Comparison of ENCODE assay signal across 1 cellular context in the genomic region with DNA sequence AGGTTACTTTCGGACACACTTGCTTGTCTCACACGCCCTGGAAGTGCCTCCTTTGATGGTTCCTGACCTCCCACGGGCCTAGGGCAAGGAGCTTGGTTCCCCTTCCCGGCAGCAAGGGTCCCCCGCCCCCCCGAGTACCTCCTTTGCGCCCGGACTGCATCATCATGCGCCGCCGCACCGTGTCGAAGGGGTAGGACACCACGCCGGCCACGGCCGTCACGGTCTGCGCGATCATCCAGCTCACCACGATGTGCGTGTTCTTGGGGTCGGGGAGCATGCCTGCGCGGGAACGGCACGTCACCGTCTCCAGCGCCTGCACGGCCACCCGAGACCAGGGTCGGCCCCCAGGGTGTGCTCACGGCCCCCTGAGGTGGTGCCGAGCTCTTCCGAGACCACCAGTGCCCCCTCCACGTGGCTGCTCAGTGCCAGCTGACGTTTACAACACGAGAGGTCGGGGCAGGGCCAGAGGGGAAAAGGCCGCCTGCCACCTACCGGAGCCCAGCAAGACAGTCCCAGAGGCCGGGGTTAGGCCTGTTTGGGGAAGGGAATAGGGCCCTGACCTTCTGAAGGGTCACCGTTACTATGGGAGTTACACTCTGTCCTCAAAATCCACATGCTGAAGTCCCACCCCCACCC.
A peak's percentile ranks its signal among the peaks of the same experiment; 100 is the strongest.
TF ChIP-seq lines count a peak whose summit lies in the region.

No MANE protein-coding gene starts in this region.

TF ChIP-seq in GM23338, 12 proteins besides CTCF, POLR2A, EP300 and RAD21:
- TF ChIP-seq JUNB (IDR thresholded peaks at IDR 0.05; ENCODE audit: unreplicated experiment), result no peak
- TF ChIP-seq POLR2AphosphoS5 (IDR thresholded peaks at IDR 0.05; ENCODE audit: low read depth), result 0 out of 2 replicates have a peak, but pooled peaks have one; percentile 35
- no peak for TF ChIP-seq ZNF331 (CRISPR knock-in tag; IDR thresholded peaks at IDR 0.05; ENCODE audit: low read depth)
- TF ChIP-seq, protein P1, sequence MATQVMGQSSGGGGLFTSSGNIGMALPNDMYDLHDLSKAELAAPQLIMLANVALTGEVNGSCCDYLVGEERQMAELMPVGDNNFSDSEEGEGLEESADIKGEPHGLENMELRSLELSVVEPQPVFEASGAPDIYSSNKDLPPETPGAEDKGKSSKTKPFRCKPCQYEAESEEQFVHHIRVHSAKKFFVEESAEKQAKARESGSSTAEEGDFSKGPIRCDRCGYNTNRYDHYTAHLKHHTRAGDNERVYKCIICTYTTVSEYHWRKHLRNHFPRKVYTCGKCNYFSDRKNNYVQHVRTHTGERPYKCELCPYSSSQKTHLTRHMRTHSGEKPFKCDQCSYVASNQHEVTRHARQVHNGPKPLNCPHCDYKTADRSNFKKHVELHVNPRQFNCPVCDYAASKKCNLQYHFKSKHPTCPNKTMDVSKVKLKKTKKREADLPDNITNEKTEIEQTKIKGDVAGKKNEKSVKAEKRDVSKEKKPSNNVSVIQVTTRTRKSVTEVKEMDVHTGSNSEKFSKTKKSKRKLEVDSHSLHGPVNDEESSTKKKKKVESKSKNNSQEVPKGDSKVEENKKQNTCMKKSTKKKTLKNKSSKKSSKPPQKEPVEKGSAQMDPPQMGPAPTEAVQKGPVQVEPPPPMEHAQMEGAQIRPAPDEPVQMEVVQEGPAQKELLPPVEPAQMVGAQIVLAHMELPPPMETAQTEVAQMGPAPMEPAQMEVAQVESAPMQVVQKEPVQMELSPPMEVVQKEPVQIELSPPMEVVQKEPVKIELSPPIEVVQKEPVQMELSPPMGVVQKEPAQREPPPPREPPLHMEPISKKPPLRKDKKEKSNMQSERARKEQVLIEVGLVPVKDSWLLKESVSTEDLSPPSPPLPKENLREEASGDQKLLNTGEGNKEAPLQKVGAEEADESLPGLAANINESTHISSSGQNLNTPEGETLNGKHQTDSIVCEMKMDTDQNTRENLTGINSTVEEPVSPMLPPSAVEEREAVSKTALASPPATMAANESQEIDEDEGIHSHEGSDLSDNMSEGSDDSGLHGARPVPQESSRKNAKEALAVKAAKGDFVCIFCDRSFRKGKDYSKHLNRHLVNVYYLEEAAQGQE (IDR thresholded peaks at IDR 0.05; ENCODE audit: unreplicated experiment), result no peak
